ENCODE assay signal across 19 cellular contexts in the genomic region with DNA sequence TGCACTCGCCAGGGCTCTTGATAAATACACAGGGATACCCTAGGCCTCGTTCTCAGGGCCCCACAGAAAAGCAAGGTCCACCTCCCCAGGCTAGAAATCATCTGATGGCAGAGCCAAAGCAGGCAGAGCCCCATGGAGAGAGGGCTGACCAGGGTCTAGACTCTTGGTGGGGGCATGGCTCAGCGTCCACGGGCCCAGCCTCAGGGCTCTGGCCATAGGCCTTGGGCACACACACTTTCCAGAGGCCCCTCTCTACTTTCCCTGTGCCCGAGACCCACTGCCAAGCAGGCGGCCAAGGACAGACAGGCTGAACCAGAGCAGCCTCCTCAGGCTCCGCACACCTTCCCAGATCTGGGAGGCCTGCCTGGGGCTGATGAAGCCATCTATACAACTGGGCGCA.
DNase-seq lines count a peak whose midpoint lies in the region; ATAC-seq, FAIRE-seq and TF ChIP-seq lines count a peak whose summit lies in the region.
"Had no signal": no experiment of that assay in that cellular context is flagged by ENCODE, and none has a peak within 500 bp of the region (broad histone marks: within the 10 kb centered on the region; RNA-seq: fewer than 3 reads in every experiment).

No MANE protein-coding gene starts in this region.

- 81 to 88% (median 86%) methylated on average over 8 of the region's 8 CpGs for WGBS in spleen, 5 donors

- CTCF ChIA-PET in activated CD8-positive, alpha-beta T cell treated with anti-CD3 and anti-CD28 coated beads, Interleukin-2, amount 10 ng/mL, durations not matched to agents 7 days and 5 days (lab: Charles Lee), result interaction anchor here (0.6 to 2.2 kb wide), 16 partner anchors 9 to 77 kb away, joined by 3 to 23 read pairs (median 5); no protein-coding TSS in a partner anchor
- CTCF ChIA-PET in activated CD8-positive, alpha-beta T cell treated with anti-CD3 and anti-CD28 coated beads for 36 hours (lab: Charles Lee), result interaction anchor here (1.3 to 2.7 kb wide), 4 partner anchors 10 to 62 kb away, joined by 4 to 14 read pairs (median 6); no protein-coding TSS in a partner anchor

- H3K9me3 Mint-ChIP-seq in activated CD8-positive, alpha-beta T cell treated with anti-CD3 and anti-CD28 coated beads, Interleukin-2, amount 10 ng/mL, durations not matched to agents 7 days and 5 days (ENCODE audit: insufficient read depth), result no peaks in the 10 kb centered on the region
- H3K9me3 Mint-ChIP-seq in activated CD8-positive, alpha-beta T cell treated with anti-CD3 and anti-CD28 coated beads for 36 hours, result no peaks in the 10 kb centered on the region
- H3K9me3 Mint-ChIP-seq in IgD-negative memory B cell, result no peaks in the 10 kb centered on the region

- no peak for TF ChIP-seq CTCF in activated CD8-positive, alpha-beta T cell treated with anti-CD3 and anti-CD28 coated beads for 36 hours (IDR thresholded peaks at IDR 0.05)
- no peak for TF ChIP-seq CTCF in dorsolateral prefrontal cortex (IDR thresholded peaks at IDR 0.05 in 54 of 56, conservative IDR thresholded peaks at IDR 0.05 in 2 of 56; ENCODE audit: low read depth in 1 of 56, partially characterized antibody in 56 of 56)
- no peak for TF ChIP-seq CTCF in spleen (IDR thresholded peaks at IDR 0.05 in 8 of 11, conservative IDR thresholded peaks at IDR 0.05 in 3 of 11)
- TF ChIP-seq CTCF in brain microvascular endothelial cell (IDR thresholded peaks at IDR 0.05; ENCODE audit: low read depth, low read length, missing control alignments), result no peak

- H3K4me1 ChIP-seq in spleen, result peaks cover 81 to 100% (median 100%) of the 10 kb centered on the region in 6 donors
- H3K4me1 ChIP-seq: prostate gland had no signal

- H3K36me3 Mint-ChIP-seq in activated CD8-positive, alpha-beta T cell treated with anti-CD3 and anti-CD28 coated beads, Interleukin-2, amount 10 ng/mL, durations not matched to agents 7 days and 5 days (ENCODE audit: low read depth), result peaks cover 39% of the 10 kb centered on the region
- H3K36me3 Mint-ChIP-seq in activated CD8-positive, alpha-beta T cell treated with anti-CD3 and anti-CD28 coated beads for 36 hours (ENCODE audit: low read depth), result peaks cover 43% of the 10 kb centered on the region
- H3K36me3 Mint-ChIP-seq in IgD-negative memory B cell, result peaks cover 7% of the 10 kb centered on the region

- H3K36me3 ChIP-seq in spleen (peaks cover 6 to 80% (median 20%) of the 10 kb centered on the region in 6 donors), brain microvascular endothelial cell (replicated peaks) (peaks cover 8% of the 10 kb centered on the region)

- in situ Hi-C loops in brain microvascular endothelial cell (cut with HindIII; ENCODE audit: low pct_ligation_motif_present, low sequenced_read_pairs), result no loop called here

- H3K27ac Mint-ChIP-seq in activated CD8-positive, alpha-beta T cell treated with anti-CD3 and anti-CD28 coated beads, Interleukin-2, amount 10 ng/mL, durations not matched to agents 7 days and 5 days, result peak overlapping the region; percentile 57
- H3K27ac Mint-ChIP-seq in activated CD8-positive, alpha-beta T cell treated with anti-CD3 and anti-CD28 coated beads for 36 hours, result no peak overlapping the region
- peak overlapping the region in 2 of 3 donors; percentile 53 to 78 for H3K27ac Mint-ChIP-seq in IgD-negative memory B cell

- POLR2A ChIA-PET in activated CD8-positive, alpha-beta T cell treated with anti-CD3 and anti-CD28 coated beads, Interleukin-2, amount 10 ng/mL, durations not matched to agents 7 days and 5 days (lab: Charles Lee), result interaction anchor here (0.9 to 1.7 kb wide), 4 partner anchors 17 to 39 kb away, joined by 3 to 13 read pairs (median 8); no protein-coding TSS in a partner anchor
- POLR2A ChIA-PET in activated CD8-positive, alpha-beta T cell treated with anti-CD3 and anti-CD28 coated beads for 36 hours (lab: Charles Lee), result interaction anchor here (1.0 to 1.4 kb wide), 3 partner anchors 10 to 62 kb away, joined by 3 to 6 read pairs (median 3); no protein-coding TSS in a partner anchor

- intact Hi-C loops in activated CD8-positive, alpha-beta T cell treated with anti-CD3 and anti-CD28 coated beads for 36 hours (cut with micrococcal nuclease), result no loop called here
- intact Hi-C loops in dorsolateral prefrontal cortex (cut with DNase I) (no loop called here), spleen (cut with DNase I; ENCODE audit: low total_unique reads) (no loop called here)

- peaks cover 62% of the 10 kb centered on the region for H3K4me1 Mint-ChIP-seq in activated CD8-positive, alpha-beta T cell treated with anti-CD3 and anti-CD28 coated beads, Interleukin-2, amount 10 ng/mL, durations not matched to agents 7 days and 5 days (ENCODE audit: low read depth)
- H3K4me1 Mint-ChIP-seq in activated CD8-positive, alpha-beta T cell treated with anti-CD3 and anti-CD28 coated beads for 36 hours (ENCODE audit: low read depth), result peaks cover 64% of the 10 kb centered on the region
- peaks cover 34 to 52% (median 39%) of the 10 kb centered on the region in 3 donors for H3K4me1 Mint-ChIP-seq in IgD-negative memory B cell

- H3K27ac ChIP-seq in dorsolateral prefrontal cortex (peak overlapping the region in 56 of 59 donors; percentile 13 to 100 (median 98)), spleen (peak overlapping the region; percentile 42 to 89 (median 68)), brain microvascular endothelial cell (no peak overlapping the region)
- H3K27ac ChIP-seq: hepatocyte, prostate gland, SK-N-MC had no signal

- TF ChIP-seq POLR2A in spleen (IDR thresholded peaks at IDR 0.05) (no peak), H54 (IDR thresholded peaks at IDR 0.05; ENCODE audit: low read depth, low read length) (no peak)

- H3K4me3 Mint-ChIP-seq in activated CD8-positive, alpha-beta T cell treated with anti-CD3 and anti-CD28 coated beads, Interleukin-2, amount 10 ng/mL, durations not matched to agents 7 days and 5 days, result no peak overlapping the region
- no peak overlapping the region for H3K4me3 Mint-ChIP-seq in activated CD8-positive, alpha-beta T cell treated with anti-CD3 and anti-CD28 coated beads for 36 hours
- H3K4me3 Mint-ChIP-seq in IgD-negative memory B cell, result peak overlapping the region in 1 of 4 donors; percentile 12

- no peak for DNase-seq in activated CD8-positive, alpha-beta T cell treated with anti-CD3 and anti-CD28 coated beads, Interleukin-2, amount 10 ng/mL, durations not matched to agents 7 days and 5 days
- no peak for DNase-seq in activated CD8-positive, alpha-beta T cell treated with anti-CD3 and anti-CD28 coated beads for 36 hours
- no peak for DNase-seq in dorsolateral prefrontal cortex
- peak; percentile 67 for DNase-seq in spleen
- DNase-seq in superior temporal gyrus (ENCODE audit: extremely low spot score), result no peak
- no peak for DNase-seq in brain microvascular endothelial cell
- no peak for DNase-seq in H54 (ENCODE audit: insufficient read length, low spot score)
- DNase-seq: H7, left colon, MG63, NCI-H1930, NCI-H524 treated with DMSO at 0.1 percent for 48 hours, PC-3 had no signal

- H3K4me3 ChIP-seq in dorsolateral prefrontal cortex (no peak overlapping the region), spleen (peak overlapping the region in 1 of 8 donors; percentile 38), brain microvascular endothelial cell (ENCODE audit: low read depth, low read length) (no peak overlapping the region)
- H3K4me3 ChIP-seq: hepatocyte, MG63, prostate gland, SK-N-MC had no signal

- H3K27me3 ChIP-seq in dorsolateral prefrontal cortex (no peaks in the 10 kb centered on the region), spleen (replicated peaks in 1 of 7) (no peaks in the 10 kb centered on the region), brain microvascular endothelial cell (replicated peaks) (no peaks in the 10 kb centered on the region)
- H3K27me3 ChIP-seq: hepatocyte, MG63 had no signal

- no peak for FAIRE-seq in H54 (lab: Jason Lieb, UNC)
- FAIRE-seq: A204.1, G401.6 had no signal

- no peaks in the 10 kb centered on the region for H3K27me3 Mint-ChIP-seq in activated CD8-positive, alpha-beta T cell treated with anti-CD3 and anti-CD28 coated beads, Interleukin-2, amount 10 ng/mL, durations not matched to agents 7 days and 5 days (ENCODE audit: low read depth)
- no peaks in the 10 kb centered on the region for H3K27me3 Mint-ChIP-seq in activated CD8-positive, alpha-beta T cell treated with anti-CD3 and anti-CD28 coated beads for 36 hours
- H3K27me3 Mint-ChIP-seq in IgD-negative memory B cell, result no peaks in the 10 kb centered on the region

- H3K9me3 ChIP-seq in spleen, result no peaks in the 10 kb centered on the region
- H3K9me3 ChIP-seq: MG63, prostate gland had no signal

- no peak for ATAC-seq in activated CD8-positive, alpha-beta T cell treated with anti-CD3 and anti-CD28 coated beads, Interleukin-2, amount 10 ng/mL, durations not matched to agents 7 days and 5 days
- ATAC-seq in activated CD8-positive, alpha-beta T cell treated with anti-CD3 and anti-CD28 coated beads for 36 hours, result no peak
- ATAC-seq: left colon, PC-3 had no signal
